Comparison of ENCODE assay signal across 8 cellular contexts in genomic region chr10:80196270-80196949, GRCh38. TPM values are rescaled to one million over a fixed set of nuclear protein-coding genes. Genes with fewer than 3 reads are reported as not detected.
A peak's percentile ranks its signal among the peaks of the same experiment; 100 is the strongest.
DNase-seq lines count a peak whose midpoint lies in the region; ATAC-seq and TF ChIP-seq lines count a peak whose summit lies in the region.

No MANE protein-coding gene starts in this region.

- H4K20me1 ChIP-seq in KMS-11 (ENCODE audit: insufficient read depth) = no peaks in the 10 kb centered on the region

- peaks cover 43% of the 10 kb centered on the region for H3K4me1 ChIP-seq in KMS-11 (ENCODE audit: low read depth, poor library complexity, severe bottlenecking)
- peaks cover 32% of the 10 kb centered on the region for H3K4me1 ChIP-seq in skeletal muscle satellite cell (ENCODE audit: control insufficient read depth, insufficient read depth, low read length)

- peak; percentile 88 for ATAC-seq in GM21576 (IDR thresholded peaks at IDR 0.05; ENCODE audit: unreplicated experiment)
- peak; percentile 94 for ATAC-seq in activated CD8-positive, alpha-beta memory T cell treated with anti-CD3 and anti-CD28 coated beads, Interleukin-2, amount 10 ng/mL, durations not matched to agents 7 days and 5 days

- peak overlapping the region; percentile 84 for H3K27ac Mint-ChIP-seq in activated CD8-positive, alpha-beta memory T cell treated with anti-CD3 and anti-CD28 coated beads, Interleukin-2, amount 10 ng/mL, durations not matched to agents 7 days and 5 days

- no peaks in the 10 kb centered on the region for H3K27me3 ChIP-seq in KMS-11 (ENCODE audit: insufficient read depth, low read depth)
- no peaks in the 10 kb centered on the region for H3K27me3 ChIP-seq in skeletal muscle satellite cell (ENCODE audit: control insufficient read depth, insufficient read depth, low read length)

- H3K9ac ChIP-seq in KMS-11 (peak overlapping the region; percentile 53; the same call in 1 of the 2 replicates), skeletal muscle satellite cell (ENCODE audit: low read depth, low read length) (no peak overlapping the region)

- peaks cover 53% of the 10 kb centered on the region for H3K36me3 Mint-ChIP-seq in activated CD8-positive, alpha-beta memory T cell treated with anti-CD3 and anti-CD28 coated beads, Interleukin-2, amount 10 ng/mL, durations not matched to agents 7 days and 5 days

- no peaks in the 10 kb centered on the region for H3K36me3 ChIP-seq in KMS-11 (ENCODE audit: insufficient read depth)
- peaks cover 5% of the 10 kb centered on the region for H3K36me3 ChIP-seq in skeletal muscle satellite cell (ENCODE audit: insufficient read depth, low read length)

- H3K4me3 ChIP-seq in KMS-11 (IDR thresholded peaks at IDR 0.05; ENCODE audit: insufficient read depth, low read depth, low read length) (no peak overlapping the region), skeletal muscle satellite cell (ENCODE audit: low read length) (no peak overlapping the region)

- no peak overlapping the region for H2AFZ ChIP-seq in KMS-11 (ENCODE audit: low read depth)

- H3K9me3 Mint-ChIP-seq in activated CD8-positive, alpha-beta memory T cell treated with anti-CD3 and anti-CD28 coated beads, Interleukin-2, amount 10 ng/mL, durations not matched to agents 7 days and 5 days (ENCODE audit: low read depth) = peaks cover 9% of the 10 kb centered on the region

- H3K9me3 ChIP-seq in skeletal muscle satellite cell (replicated peaks; ENCODE audit: low read length) = no peaks in the 10 kb centered on the region

- TF ChIP-seq CTCF in KMS-11 (conservative IDR thresholded peaks at IDR 0.05; ENCODE audit: low read depth, low read length) = no peak

- CTCF ChIA-PET in activated CD8-positive, alpha-beta memory T cell treated with anti-CD3 and anti-CD28 coated beads, Interleukin-2, amount 10 ng/mL, durations not matched to agents 7 days and 5 days (lab: Charles Lee) = interaction anchor here (1.0 to 1.4 kb wide), 5 partner anchors 8 to 53 kb away, joined by 3 to 7 read pairs (median 3); partner anchors contain the start of gene ANXA11

- peaks cover 61% of the 10 kb centered on the region; the same call in 1 of the 2 replicates for H3K79me2 ChIP-seq in KMS-11 (ENCODE audit: insufficient read depth, low read depth)

- H3K4me3 Mint-ChIP-seq in activated CD8-positive, alpha-beta memory T cell treated with anti-CD3 and anti-CD28 coated beads, Interleukin-2, amount 10 ng/mL, durations not matched to agents 7 days and 5 days = peak overlapping the region; percentile 8

- peak; percentile 6 for DNase-seq in DMS153 treated with DMSO at 0.1 percent for 48 hours (lab: John Stamatoyannopoulos, UW; ENCODE audit: unreplicated experiment)
- peak; percentile 87 for DNase-seq in activated CD8-positive, alpha-beta memory T cell treated with anti-CD3 and anti-CD28 coated beads, Interleukin-2, amount 10 ng/mL, durations not matched to agents 7 days and 5 days
- DNase-seq in epithelial cell of prostate (ENCODE audit: low read depth, low spot score) = peak; percentile 87
- DNase-seq in GF-D8 (lab: John Stamatoyannopoulos, UW) = no peak
- no peak for DNase-seq in COLO829 (ENCODE audit: low spot score)

- H3K27ac ChIP-seq in KMS-11 (peak overlapping the region; percentile 82), epithelial cell of prostate (peak overlapping the region; percentile 98)

- no peaks in the 10 kb centered on the region for H3K27me3 Mint-ChIP-seq in activated CD8-positive, alpha-beta memory T cell treated with anti-CD3 and anti-CD28 coated beads, Interleukin-2, amount 10 ng/mL, durations not matched to agents 7 days and 5 days

- H3K4me2 ChIP-seq in KMS-11 (peak overlapping the region; percentile 73), skeletal muscle satellite cell (ENCODE audit: low read length) (peak overlapping the region; percentile 17)

- H3K4me1 Mint-ChIP-seq in activated CD8-positive, alpha-beta memory T cell treated with anti-CD3 and anti-CD28 coated beads, Interleukin-2, amount 10 ng/mL, durations not matched to agents 7 days and 5 days = peaks cover 72% of the 10 kb centered on the region

RNA-seq across cellular contexts. Expression of gene ANXA11, which starts 8.9 kb away (rescaled TPM):
- total RNA-seq in activated CD8-positive, alpha-beta memory T cell treated with anti-CD3 and anti-CD28 coated beads, Interleukin-2, amount 10 ng/mL, durations not matched to agents 7 days and 5 days = 100 to 1,000 TPM; 251 to 288 TPM
- total RNA-seq in skeletal muscle satellite cell (2012; rRNA removed) = 55.3 and 86.7 TPM in 2 replicates

Comparison
In these comparisons a context has a peak if more than half of its experiments do, and no peak if none do; other contexts are left out.
1. DNase-seq: peak in DMS153 treated with DMSO at 0.1 percent for 48 hours (single experiment), activated CD8-positive, alpha-beta memory T cell treated with anti-CD3 and anti-CD28 coated beads, Interleukin-2, amount 10 ng/mL, durations not matched to agents 7 days and 5 days (single experiment) and epithelial cell of prostate (single experiment); none in GF-D8 (single experiment) and COLO829 (single experiment).